25 cellular contexts compared by ENCODE assay signal in genomic region chr2:239532305-239532649, GRCh38.
"Had no signal": no experiment of that assay in that cellular context is flagged by ENCODE, and none has a peak within 500 bp of the region (broad histone marks: within the 10 kb centered on the region; RNA-seq: fewer than 3 reads in every experiment).

No MANE protein-coding gene starts in this region.

- H3K9me3 Mint-ChIP-seq: activated T-helper 17 cell treated with anti-CD3 and anti-CD28 coated beads, Interleukin-2, amount 50 U/mL, for 72 hours had no signal

- DNase-seq: activated CD4-positive, alpha-beta T cell treated with anti-CD3 and anti-CD28 coated beads for 4 hours; activated CD8-positive, alpha-beta memory T cell treated with anti-CD3 and anti-CD28 coated beads, Interleukin-2, amount 50 U/mL, for 48 hours; activated CD8-positive, alpha-beta T cell treated with anti-CD3 and anti-CD28 coated beads for 36 hours; activated gamma-delta T cell; activated naive CD4-positive, alpha-beta T cell treated with anti-CD3 and anti-CD28 coated beads for 36 hours; activated T-cell treated with anti-CD3 and anti-CD28 coated beads, Interleukin-2, amount 50 U/mL, for 4 hours; amygdala; MG63; MV-4-11; NCI-H1417 treated with DMSO at 0.1 percent for 48 hours; NCI-H1694; NCI-H510A; NCI-H526 treated with DMSO at 0.1 percent for 48 hours; NCI-H82; SJCRH30; T-helper 1 cell; WERI-Rb-1 had no signal

- H3K4me3 ChIP-seq: cardiac muscle cell, MG63, SJCRH30 had no signal

- H3K4me1 ChIP-seq: SJCRH30 had no signal

- H3K9ac ChIP-seq: SK-N-SH had no signal

- H3K4me3 Mint-ChIP-seq: activated CD8-positive, alpha-beta T cell treated with anti-CD3 and anti-CD28 coated beads for 36 hours; activated naive CD4-positive, alpha-beta T cell treated with anti-CD3 and anti-CD28 coated beads for 36 hours; activated naive CD8-positive, alpha-beta T cell; activated T-cell treated with anti-CD3 and anti-CD28 coated beads, Interleukin-2, amount 50 U/mL, for 4 hours; activated T-helper 17 cell treated with anti-CD3 and anti-CD28 coated beads, Interleukin-2, amount 50 U/mL, for 72 hours had no signal

- H3K27ac Mint-ChIP-seq: activated CD8-positive, alpha-beta T cell treated with anti-CD3 and anti-CD28 coated beads for 36 hours; activated naive CD4-positive, alpha-beta T cell treated with anti-CD3 and anti-CD28 coated beads for 36 hours; activated naive CD8-positive, alpha-beta T cell; activated T-helper 17 cell treated with anti-CD3 and anti-CD28 coated beads, Interleukin-2, amount 50 U/mL, for 72 hours had no signal

- FAIRE-seq: astrocyte had no signal

- H3K27me3 Mint-ChIP-seq: activated T-helper 17 cell treated with anti-CD3 and anti-CD28 coated beads, Interleukin-2, amount 50 U/mL, for 72 hours; brain had no signal

- H3K27me3 ChIP-seq: cardiac muscle cell, MG63, SJCRH30 had no signal

- H3K36me3 Mint-ChIP-seq: activated naive CD8-positive, alpha-beta T cell; brain had no signal

- H3K9me3 ChIP-seq: MG63, SJCRH30, SK-N-SH had no signal

- H3K4me1 Mint-ChIP-seq: activated T-helper 17 cell treated with anti-CD3 and anti-CD28 coated beads, Interleukin-2, amount 50 U/mL, for 72 hours had no signal

- H3K27ac ChIP-seq: cardiac muscle cell, SJCRH30, WERI-Rb-1 had no signal

- ATAC-seq: activated CD4-positive, CD25-positive, alpha-beta regulatory T cell treated with anti-CD3 and anti-CD28 coated beads, Interleukin-2, amount 50 U/mL, for 24 hours; activated CD8-positive, alpha-beta T cell treated with anti-CD3 and anti-CD28 coated beads for 36 hours; activated T-cell treated with anti-CD3 and anti-CD28 coated beads, Interleukin-2, amount 50 U/mL, for 4 hours; activated T-helper 17 cell treated with anti-CD3 and anti-CD28 coated beads, Interleukin-2, amount 50 U/mL, for 72 hours; Right ventricle myocardium inferior had no signal

- H3K4me2 ChIP-seq: SK-N-SH had no signal

- H3K36me3 ChIP-seq: cardiac muscle cell, MG63, SJCRH30, WERI-Rb-1 had no signal
